ENCODE assay signal across 32 cellular contexts in the genomic region with DNA sequence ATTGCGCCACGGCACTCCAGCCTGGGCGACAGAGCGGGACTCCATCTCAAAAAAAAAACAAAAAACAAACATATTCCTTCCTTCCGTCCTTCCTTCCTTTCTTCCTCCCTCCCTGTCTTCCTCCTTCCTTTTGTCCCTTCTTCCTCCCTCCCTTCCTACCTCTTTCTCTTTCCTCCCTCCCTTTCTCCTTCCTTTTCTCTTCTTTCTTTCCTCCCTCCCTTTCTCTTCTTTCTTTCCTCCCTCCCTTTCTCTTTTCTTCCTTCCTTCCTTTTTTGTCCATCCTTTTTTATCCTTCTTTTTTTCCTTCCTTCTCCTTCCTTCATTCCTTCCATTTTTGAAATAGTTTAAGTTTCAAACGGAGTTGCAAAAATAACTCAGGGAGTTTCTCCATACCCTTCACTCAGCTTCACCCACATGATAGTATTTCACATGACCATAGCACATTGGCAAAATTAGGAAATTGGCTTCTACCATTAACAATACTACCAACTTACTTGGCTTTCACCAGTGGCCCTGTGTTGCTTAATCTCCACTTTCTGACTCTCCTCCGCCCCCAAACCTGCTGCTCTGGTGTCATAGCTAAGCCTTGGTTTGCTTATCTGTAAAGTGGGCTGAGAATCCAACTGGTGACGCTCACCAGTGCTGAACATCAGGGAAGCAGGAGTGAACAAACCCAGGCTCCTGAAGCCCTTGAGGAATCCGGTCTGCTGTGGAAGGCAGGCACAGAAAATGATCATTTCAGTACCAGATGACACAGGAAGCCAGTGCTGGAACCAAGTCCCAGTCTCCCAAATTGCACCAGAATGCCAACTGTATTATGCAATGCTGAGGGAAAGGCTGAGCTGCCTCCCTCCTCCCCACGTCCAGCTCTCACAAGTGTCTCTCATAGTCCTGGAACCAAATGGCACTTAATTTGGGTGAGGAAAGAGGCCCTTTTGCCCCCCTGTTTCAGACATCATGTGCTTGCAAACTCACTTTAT. TPM values are rescaled to one million over a fixed set of nuclear protein-coding genes. Genes with fewer than 3 reads are reported as not detected.
DNase-seq lines count a peak whose midpoint lies in the region; ATAC-seq, FAIRE-seq and TF ChIP-seq lines count a peak whose summit lies in the region.
"Had no signal": no experiment of that assay in that cellular context is flagged by ENCODE, and none has a peak within 500 bp of the region (broad histone marks: within the 10 kb centered on the region; RNA-seq: fewer than 3 reads in every experiment).

No MANE protein-coding gene starts in this region.

- H2BK120ac ChIP-seq in mesenchymal stem cell (ENCODE audit: low read depth, low read length) = no peak overlapping the region

- H3K4me3 ChIP-seq in mammary epithelial cell (replicated peaks in 1 of 3; ENCODE audit: insufficient read depth in 1 of 3, low read depth in 2 of 3, low read length in 3 of 3) = no peak overlapping the region
- H3K4me3 ChIP-seq in mesenchymal stem cell (ENCODE audit: insufficient read depth in 1 of 2, low read depth in 1 of 2, low read length in 2 of 2) = no peak overlapping the region
- H3K4me3 ChIP-seq: adrenal gland, breast epithelium, heart right ventricle, pancreas, sigmoid colon had no signal

- no peaks in the 10 kb centered on the region for H3K79me2 ChIP-seq in mammary epithelial cell (ENCODE audit: insufficient read depth, low read length)

- peaks cover 7% of the 10 kb centered on the region for H3K9me3 ChIP-seq in mammary epithelial cell (replicated peaks; ENCODE audit: insufficient read depth, low read length)
- H3K9me3 ChIP-seq in mesenchymal stem cell (ENCODE audit: control insufficient read depth, low read length) = peaks cover 15% of the 10 kb centered on the region
- H3K9me3 ChIP-seq: pancreas had no signal

- no peak overlapping the region for H2BK5ac ChIP-seq in mesenchymal stem cell (ENCODE audit: low read depth, low read length, poor library complexity, severe bottlenecking)

- H3K23ac ChIP-seq in mesenchymal stem cell (ENCODE audit: low read length in 2 of 2) = no peak overlapping the region

- H4K91ac ChIP-seq in mesenchymal stem cell (ENCODE audit: low read length) = no peak overlapping the region

- H3K36me3 Mint-ChIP-seq in MCF 10A (ENCODE audit: insufficient read depth, unreplicated experiment) = peaks cover 93% of the 10 kb centered on the region

- H3K18ac ChIP-seq in mesenchymal stem cell (ENCODE audit: low read depth in 1 of 2, low read length in 2 of 2) = no peak overlapping the region

- H3K4me2 ChIP-seq in mammary epithelial cell (ENCODE audit: insufficient read depth, low read depth, low read length) = no peak overlapping the region
- H3K4me2 ChIP-seq in mesenchymal stem cell (ENCODE audit: low read length, poor library complexity, severe bottlenecking) = no peak overlapping the region

- POLR2A ChIA-PET in MCF 10A (lab: Yijun Ruan, JAX) = interaction anchor here (0.7 kb wide), 1 partner anchor 564 kb away, joined by 3 read pairs; no protein-coding TSS in a partner anchor

- H4K8ac ChIP-seq in mesenchymal stem cell (ENCODE audit: low read length) = peak overlapping the region; percentile 36

- TF ChIP-seq CTCF in MCF 10A (IDR thresholded peaks at IDR 0.05; ENCODE audit: unreplicated experiment) (no peak), mammary epithelial cell (conservative IDR thresholded peaks at IDR 0.05 in 1 of 2, IDR thresholded peaks at IDR 0.05 in 1 of 2; ENCODE audit: extremely low read depth in 1 of 2, insufficient read depth in 1 of 2, low read depth in 1 of 2, low read length in 2 of 2) (no peak)

- no peak overlapping the region for H3K4me3 Mint-ChIP-seq in MCF 10A (ENCODE audit: unreplicated experiment)
- H3K4me3 Mint-ChIP-seq: activated CD4-positive, alpha-beta T cell treated with anti-CD3 and anti-CD28 coated beads for 36 hours; dendritic cell treated with granulocyte-macrophage colony-stimulating factor and Interleukin-4, amounts not matched to agents 40 ng/mL and 50 ng/mL, for 4 days; natural killer cell; stimulated activated naive CD8-positive, alpha-beta T cell treated with anti-CD3 and anti-CD28 coated beads, Interleukin-15, amount 100 ng/mL, for 72 hours; T-helper 1 cell treated with Interleukin-12 subunit alpha and Interleukin-12 subunit beta and Interleukin-4 antibody, amounts not matched to agents 30 μg/mL and 1 μg/mL, for 36 hours; type B pancreatic cell had no signal

- H3K27ac ChIP-seq in mammary epithelial cell (ENCODE audit: insufficient read depth, low read depth, low read length) (no peak overlapping the region), mesenchymal stem cell (ENCODE audit: low read length, poor library complexity, severe bottlenecking) (no peak overlapping the region)
- H3K27ac ChIP-seq: 22Rv1, adrenal gland, breast epithelium, heart right ventricle, pancreas, sigmoid colon had no signal

- H3K9me3 Mint-ChIP-seq in MCF 10A (ENCODE audit: unreplicated experiment) = no peaks in the 10 kb centered on the region

- WGBS in mammary epithelial cell (ENCODE audit: low coverage, missing lambda C conversion rate) = 72% methylated on average over 6 of the region's 10 CpGs
- WGBS in mesenchymal stem cell = 87% methylated on average over 10 of the region's 10 CpGs

- ATAC-seq in HG03432 (IDR thresholded peaks at IDR 0.05; ENCODE audit: unreplicated experiment) = no peak
- ATAC-seq: activated CD4-positive, alpha-beta T cell treated with anti-CD3 and anti-CD28 coated beads for 36 hours; HCT116; left colon; natural killer cell; stimulated activated naive CD8-positive, alpha-beta T cell treated with anti-CD3 and anti-CD28 coated beads, Interleukin-15, amount 100 ng/mL, for 72 hours had no signal

- H3K27me3 ChIP-seq in mammary epithelial cell (ENCODE audit: insufficient read depth, low read length) (no peaks in the 10 kb centered on the region), mesenchymal stem cell (ENCODE audit: control insufficient read depth in 1 of 2, insufficient read depth in 1 of 2, low read length in 2 of 2) (peaks cover 0 to 3% of the 10 kb centered on the region in 2 experiments)
- H3K27me3 ChIP-seq: adrenal gland, breast epithelium, heart right ventricle, pancreas, sigmoid colon had no signal

- H3K9ac ChIP-seq in mammary epithelial cell (ENCODE audit: insufficient read depth, low read length) (no peak overlapping the region), mesenchymal stem cell (ENCODE audit: low read length) (no peak overlapping the region)

- dilution Hi-C loops in mammary epithelial cell (cut with HindIII; ENCODE audit: low sequenced_read_pairs) = no loop called here

- H4K20me1 ChIP-seq in mammary epithelial cell (ENCODE audit: insufficient read depth, low read length) = no peaks in the 10 kb centered on the region

- no TSS peak for BruUV-seq in MCF 10A (replicated peaks; lab: Mats Ljungman, UMichigan)
- BruUV-seq in mammary epithelial cell (replicated peaks; lab: Mats Ljungman, UMichigan) = no TSS peak

- no peaks in the 10 kb centered on the region for H3K27me3 Mint-ChIP-seq in MCF 10A (ENCODE audit: insufficient read depth, unreplicated experiment)
- H3K27me3 Mint-ChIP-seq: activated CD4-positive, alpha-beta T cell treated with anti-CD3 and anti-CD28 coated beads for 36 hours; stimulated activated naive CD8-positive, alpha-beta T cell treated with anti-CD3 and anti-CD28 coated beads, Interleukin-15, amount 100 ng/mL, for 72 hours; type B pancreatic cell had no signal

- H3K14ac ChIP-seq in mesenchymal stem cell (ENCODE audit: low read length in 2 of 2) = no peak overlapping the region

- H3K27ac Mint-ChIP-seq in MCF 10A (ENCODE audit: low read depth, unreplicated experiment) = peak overlapping the region; percentile 65
- H3K27ac Mint-ChIP-seq: activated CD4-positive, alpha-beta T cell treated with anti-CD3 and anti-CD28 coated beads for 36 hours; dendritic cell treated with granulocyte-macrophage colony-stimulating factor and Interleukin-4, amounts not matched to agents 40 ng/mL and 50 ng/mL, for 4 days; natural killer cell; T-helper 1 cell treated with Interleukin-12 subunit alpha and Interleukin-12 subunit beta and Interleukin-4 antibody, amounts not matched to agents 30 μg/mL and 1 μg/mL, for 36 hours; type B pancreatic cell had no signal

- intact Hi-C loops in MCF 10A (cut with micrococcal nuclease) = no loop called here
- intact Hi-C loops in mammary epithelial cell (cut with micrococcal nuclease) = no loop called here

- H3K4me1 ChIP-seq in mammary epithelial cell (ENCODE audit: insufficient read depth, low read length) (peaks cover 2% of the 10 kb centered on the region), mesenchymal stem cell (ENCODE audit: control insufficient read depth, insufficient read depth, low read depth, low read length) (peaks cover 8% of the 10 kb centered on the region)
- H3K4me1 ChIP-seq: adrenal gland, breast epithelium, heart right ventricle, pancreas, sigmoid colon had no signal

- H3K79me1 ChIP-seq in mesenchymal stem cell (replicated peaks; ENCODE audit: low read length, poor library complexity, severe bottlenecking) = no peaks in the 10 kb centered on the region

- FAIRE-seq in urothelium cell line (lab: Jason Lieb, UNC) (peak; percentile 81), frontal cortex (lab: Jason Lieb, UNC) (no peak)
- FAIRE-seq: endometrium, GM12892, pancreas had no signal

- peaks cover 8% of the 10 kb centered on the region for H3K4me1 Mint-ChIP-seq in MCF 10A (ENCODE audit: insufficient read depth, unreplicated experiment)
- H3K4me1 Mint-ChIP-seq: activated CD4-positive, alpha-beta T cell treated with anti-CD3 and anti-CD28 coated beads for 36 hours; natural killer cell; stimulated activated naive CD8-positive, alpha-beta T cell treated with anti-CD3 and anti-CD28 coated beads, Interleukin-15, amount 100 ng/mL, for 72 hours had no signal

- CTCF ChIA-PET in MCF 10A (lab: Yijun Ruan, JAX) = interaction anchor here (1.0 to 1.6 kb wide), 2 partner anchors 20 to 72 kb away, joined by 3 read pairs; no protein-coding TSS in a partner anchor
- CTCF ChIA-PET in mammary epithelial cell (lab: Charles Lee; ENCODE audit: low non-redundant PET) = no interaction called here

- H3K36me3 ChIP-seq in mammary epithelial cell (ENCODE audit: insufficient read depth, low read length) = peaks cover 6% of the 10 kb centered on the region
- peaks cover 13 to 15% of the 10 kb centered on the region in 2 experiments for H3K36me3 ChIP-seq in mesenchymal stem cell (ENCODE audit: control insufficient read depth in 1 of 2, insufficient read depth in 2 of 2, low read depth in 1 of 2, low read length in 2 of 2)

- no peak overlapping the region for H2AK5ac ChIP-seq in mesenchymal stem cell (ENCODE audit: low read length, severe bottlenecking)

- no peak overlapping the region for H2BK15ac ChIP-seq in mesenchymal stem cell (ENCODE audit: low read depth, poor library complexity, severe bottlenecking)

- H2BK12ac ChIP-seq in mesenchymal stem cell (ENCODE audit: low read length in 2 of 2) = no peak overlapping the region

- in situ Hi-C loops in mammary epithelial cell (cut with MboI; ENCODE audit: low sequenced_read_pairs in 2 of 2) = no loop called here

- no peak overlapping the region for H2AFZ ChIP-seq in mammary epithelial cell (ENCODE audit: low read depth, low read length)
- no peak overlapping the region for H2AFZ ChIP-seq in mesenchymal stem cell (ENCODE audit: low read depth, low read length)

- no peak overlapping the region for H3K4ac ChIP-seq in mesenchymal stem cell (ENCODE audit: low read depth in 1 of 2, low read length in 2 of 2)

- DNase-seq in MCF 10A (ENCODE audit: unreplicated experiment) (no peak), mammary epithelial cell (no peak), fibroblast of gingiva (ENCODE audit: low read depth) (peak; percentile 74), mesenchymal stem cell (no peak), urothelium cell line (ENCODE audit: low spot score) (no peak), SKM-1 treated with dmso at 0.1 percent for 144 hours (lab: John Stamatoyannopoulos, UW; ENCODE audit: unreplicated experiment) (no peak), frontal cortex (ENCODE audit: low spot score in 2 of 2) (no peak)
- DNase-seq: activated CD4-positive, alpha-beta T cell treated with anti-CD3 and anti-CD28 coated beads for 36 hours; activated CD8-positive, alpha-beta memory T cell treated with anti-CD3 and anti-CD28 coated beads for 24 hours; activated naive CD4-positive, alpha-beta T cell; activated T-cell treated with anti-CD3 and anti-CD28 coated beads, Interleukin-2, amount 50 U/mL, for 1 hour; DND-41; heart right ventricle; left colon; natural killer cell; NCI-H1092 treated with DMSO at 0.1 percent for 48 hours; NCI-H2029 treated with DMSO at 0.1 percent for 48 hours; NCI-H2227 treated with DMSO at 0.1 percent for 48 hours; pancreas; sigmoid colon; stimulated activated naive CD8-positive, alpha-beta T cell treated with anti-CD3 and anti-CD28 coated beads, Interleukin-15, amount 100 ng/mL, for 72 hours had no signal

RNA-seq across cellular contexts. Expression of gene CRYBB3, which starts 17.2 kb away (rescaled TPM):
- 0.61 and 0.76 TPM in 2 replicates for total RNA-seq in MCF 10A (2022)
- not detected for total RNA-seq in mammary epithelial cell
- 0.09 TPM for polyA plus RNA-seq in mammary epithelial cell
- not detected for polyA minus RNA-seq in mammary epithelial cell
- polyA plus RNA-seq in mesenchymal stem cell (2013, experiment 1 of 2) = not detected
- polyA plus RNA-seq in mesenchymal stem cell (2013, experiment 2 of 2) = not detected
- total RNA-seq in frontal cortex = not detected
- total RNA-seq: sigmoid colon had no signal

RNA-seq across cellular contexts. Expression of gene CRYBB2, which starts 37.0 kb away (rescaled TPM):
- 0.52 and 0.68 TPM in 2 replicates for total RNA-seq in MCF 10A (2022)
- total RNA-seq in mammary epithelial cell = under 1 TPM in 1 of 2 donors, not detected in 1; 0.49 TPM
- 0.09 TPM for polyA plus RNA-seq in mammary epithelial cell
- polyA minus RNA-seq in mammary epithelial cell = not detected
- not detected for polyA plus RNA-seq in mesenchymal stem cell (2013, experiment 1 of 2)
- polyA plus RNA-seq in mesenchymal stem cell (2013, experiment 2 of 2) = 0.07 TPM
- total RNA-seq in frontal cortex = not detected
- total RNA-seq: adrenal gland, heart right ventricle, natural killer cell, SK-MEL-5 had no signal
